Comparison of ENCODE assay signal across 1 cellular context in genomic region chr6:23969344-23969743, GRCh38.
TF ChIP-seq lines count a peak whose summit lies in the region.

No MANE protein-coding gene starts in this region.

TF ChIP-seq in K562, 482 proteins besides CTCF, POLR2A, EP300 and RAD21 (continued from another document):
- TF ChIP-seq ZBTB2 (IDR thresholded peaks at IDR 0.05) (no peak), ESRRA (IDR thresholded peaks at IDR 0.05; ENCODE audit: borderline replicate concordance, low read depth) (no peak), MAFK (IDR thresholded peaks at IDR 0.05; ENCODE audit: low read length) (peak; percentile 54; the same call in 1 of the 2 replicates)
